In the genomic region with DNA sequence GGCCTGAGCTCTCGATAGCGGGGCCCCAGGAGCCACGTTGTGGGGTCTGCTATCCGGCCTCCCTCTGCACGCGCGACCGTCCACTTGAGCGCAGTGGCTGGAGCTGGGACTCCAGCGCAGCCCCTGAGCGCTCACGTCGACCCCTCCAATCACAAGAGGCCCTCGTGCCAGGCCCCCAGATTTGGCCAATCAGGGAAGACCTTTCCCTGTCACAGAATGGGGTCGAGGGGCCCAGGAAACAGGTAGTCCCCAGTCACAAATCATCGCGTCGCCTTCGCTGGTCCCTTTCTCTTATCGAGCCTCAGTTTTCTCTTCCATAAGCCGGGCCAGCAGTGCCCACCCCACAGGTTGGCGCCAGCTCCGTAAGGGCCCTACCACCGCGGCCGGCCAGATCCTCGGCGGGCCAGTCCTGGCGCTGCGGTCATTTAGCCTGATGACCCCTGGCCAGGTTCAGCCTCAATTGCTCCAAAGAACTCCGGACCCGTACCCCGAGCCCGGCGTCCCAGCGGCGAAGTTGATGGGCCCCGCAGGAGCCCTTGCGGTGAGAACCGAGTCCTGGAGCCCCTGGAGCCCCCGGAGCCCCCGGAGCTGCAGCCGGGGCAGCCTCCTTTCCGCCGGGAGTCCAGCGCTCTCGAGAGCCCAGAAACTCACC, we compare ENCODE assay signal across 9 cellular contexts. TPM values are rescaled to one million over a fixed set of nuclear protein-coding genes. Genes with fewer than 3 reads are reported as not detected.
DNase-seq lines count a peak whose midpoint lies in the region; ATAC-seq, FAIRE-seq and TF ChIP-seq lines count a peak whose summit lies in the region.
"Had no signal": no experiment of that assay in that cellular context is flagged by ENCODE, and none has a peak within 500 bp of the region (broad histone marks: within the 10 kb centered on the region; RNA-seq: fewer than 3 reads in every experiment).

No MANE protein-coding gene starts in this region.

- peak overlapping the region; percentile 79; the same call in 1 of the 2 replicates for H3K9ac ChIP-seq in ES-I3 (ENCODE audit: low read depth, low read length)
- H3K9ac ChIP-seq in iPS-20b (ENCODE audit: low read depth, low read length) = no peak overlapping the region
- H3K9ac ChIP-seq in PC-3 (ENCODE audit: low read length) = no peak overlapping the region

- DNase-seq in brain microvascular endothelial cell (no peak), retinal pigment epithelial cell (ENCODE audit: low read depth) (no peak), NCI-H187 treated with DMSO at 0.1 percent for 48 hours (lab: John Stamatoyannopoulos, UW) (no peak), PC-3 (no peak), D721Med (ENCODE audit: insufficient read length, low spot score) (no peak)
- DNase-seq: activated T-cell treated with anti-CD3 and anti-CD28 coated beads, Interleukin-2, amount 50 U/mL, for 1 hour had no signal

- H3K4me1 ChIP-seq in ES-I3 (ENCODE audit: insufficient read depth, low read length) (no peaks in the 10 kb centered on the region; the same call in 1 of the 2 replicates), iPS-20b (ENCODE audit: insufficient read depth, low read length) (no peaks in the 10 kb centered on the region), PC-3 (ENCODE audit: insufficient read depth, low read length) (no peaks in the 10 kb centered on the region)

- TF ChIP-seq CTCF in brain microvascular endothelial cell (IDR thresholded peaks at IDR 0.05; ENCODE audit: low read depth, low read length, missing control alignments) (no peak), retinal pigment epithelial cell (conservative IDR thresholded peaks at IDR 0.05; ENCODE audit: low read depth, low read length) (no peak), PC-3 (conservative IDR thresholded peaks at IDR 0.05; ENCODE audit: low read depth, low read length) (no peak), D721Med (IDR thresholded peaks at IDR 0.05; ENCODE audit: insufficient read depth, missing control alignments) (no peak)

- no peaks in the 10 kb centered on the region for H3F3A ChIP-seq in PC-3 (ENCODE audit: low read length, unreplicated experiment)

- H2AFZ ChIP-seq in PC-3 (ENCODE audit: low read length) = no peak overlapping the region

- H3K9me3 ChIP-seq in ES-I3 (ENCODE audit: control insufficient read depth, insufficient read depth, low read length) (no peaks in the 10 kb centered on the region), iPS-20b (ENCODE audit: insufficient read depth, low read depth, low read length) (no peaks in the 10 kb centered on the region), PC-3 (ENCODE audit: low read length) (no peaks in the 10 kb centered on the region)

- H4K20me1 ChIP-seq in PC-3 (ENCODE audit: low read length) = no peaks in the 10 kb centered on the region

- BruUV-seq in PC-3 (replicated peaks; lab: Mats Ljungman, UMichigan) = no TSS peak

- no peak for FAIRE-seq in D721Med (lab: Jason Lieb, UNC)

- H3K4me2 ChIP-seq in PC-3 (ENCODE audit: low read length) = no peak overlapping the region

- ATAC-seq in PC-3 (no peak), GM18520 (IDR thresholded peaks at IDR 0.05; ENCODE audit: unreplicated experiment) (no peak)

- H3K36me3 ChIP-seq in ES-I3 (ENCODE audit: insufficient read depth, low read length) (no peaks in the 10 kb centered on the region), brain microvascular endothelial cell (replicated peaks) (no peaks in the 10 kb centered on the region), iPS-20b (ENCODE audit: insufficient read depth, low read depth, low read length) (no peaks in the 10 kb centered on the region), PC-3 (ENCODE audit: low read depth, low read length) (no peaks in the 10 kb centered on the region)

- CTCF ChIA-PET in PC-3 (lab: Charles Lee) = no interaction called here

- no peaks in the 10 kb centered on the region for H3K9me2 ChIP-seq in PC-3 (replicated peaks; ENCODE audit: low read length)

- H3K27me3 ChIP-seq in brain microvascular endothelial cell (replicated peaks) (no peaks in the 10 kb centered on the region), iPS-20b (ENCODE audit: insufficient read depth, low read length) (peaks cover 45% of the 10 kb centered on the region), PC-3 (ENCODE audit: low read length) (peaks cover 17% of the 10 kb centered on the region)

- no peaks in the 10 kb centered on the region for H3K79me2 ChIP-seq in PC-3 (ENCODE audit: low read length)

- in situ Hi-C loops in brain microvascular endothelial cell (cut with HindIII; ENCODE audit: low pct_ligation_motif_present, low sequenced_read_pairs) = no loop called here

- H3K4me3 ChIP-seq in brain microvascular endothelial cell (ENCODE audit: low read depth, low read length) (peak overlapping the region; percentile 55), iPS-20b (ENCODE audit: low read length) (peak overlapping the region; percentile 77), retinal pigment epithelial cell (ENCODE audit: low read length) (peak overlapping the region; percentile 60), PC-3 (ENCODE audit: low read length) (no peak overlapping the region)

- intact Hi-C loops in PC-3 (cut with micrococcal nuclease) = no loop called here

- POLR2A ChIA-PET in PC-3 (lab: Charles Lee; ENCODE audit: unreplicated experiment) = no interaction called here

- H3K27ac ChIP-seq in brain microvascular endothelial cell = no peak overlapping the region
- no peak overlapping the region for H3K27ac ChIP-seq in iPS-20b (ENCODE audit: low read length)
- H3K27ac ChIP-seq in PC-3 (ENCODE audit: low read length) = no peak overlapping the region

RNA-seq across cellular contexts. Expression of a gene that starts 0.4 kb away (rescaled TPM):
- total RNA-seq in PC-3 (2014; rRNA removed) = not detected in 2 replicates
